ENCODE assay signal across 8 cellular contexts in genomic region chr15:75024102-75024636, GRCh38. TPM values are rescaled to one million over a fixed set of nuclear protein-coding genes. Genes with fewer than 3 reads are reported as not detected.
DNase-seq lines count a peak whose midpoint lies in the region; ATAC-seq and TF ChIP-seq lines count a peak whose summit lies in the region.

No MANE protein-coding gene starts in this region.

- H4K20me1 ChIP-seq in GM23338 (replicated peaks; ENCODE audit: insufficient read depth), result no peaks in the 10 kb centered on the region

- H3K27ac ChIP-seq in C4-2B (peak overlapping the region; percentile 93), GM23338 (ENCODE audit: low read depth) (no peak overlapping the region), SJCRH30 (peak overlapping the region; percentile 94), mucosa of rectum (ENCODE audit: low read depth in 2 of 2, low read length in 2 of 2) (peak overlapping the region in 1 of 2 donors; percentile 78)

- H3K4me1 ChIP-seq in GM23338 (ENCODE audit: insufficient read depth) (peaks cover 7% of the 10 kb centered on the region; the same call in 1 of the 2 replicates), SJCRH30 (no peaks in the 10 kb centered on the region), endocrine pancreas (ENCODE audit: control insufficient read depth, insufficient read depth, low read length) (no peaks in the 10 kb centered on the region), mucosa of rectum (ENCODE audit: control insufficient read depth in 2 of 2, insufficient read depth in 2 of 2, low read length in 2 of 2) (peaks cover 16 to 17% of the 10 kb centered on the region in 2 donors)

- H3K9me2 ChIP-seq in GM23338 (ENCODE audit: insufficient read depth), result no peaks in the 10 kb centered on the region

- H3K9me3 Mint-ChIP-seq in GM23338, result no peaks in the 10 kb centered on the region

- H3F3A ChIP-seq in GM23338 (replicated peaks; ENCODE audit: low read depth), result 0 out of 2 replicates have a peak, but pooled peaks cover 2% of the 10 kb centered on the region

- H3K4me1 Mint-ChIP-seq in GM23338, result peaks cover 23% of the 10 kb centered on the region

- H3K9me3 ChIP-seq in SJCRH30 (replicated peaks), result no peaks in the 10 kb centered on the region
- H3K9me3 ChIP-seq in endocrine pancreas (ENCODE audit: control insufficient read depth, low read length), result no peaks in the 10 kb centered on the region
- no peaks in the 10 kb centered on the region for H3K9me3 ChIP-seq in mucosa of rectum (ENCODE audit: control insufficient read depth in 2 of 2, low read length in 2 of 2)

- no peaks in the 10 kb centered on the region for H3K36me3 ChIP-seq in GM23338 (ENCODE audit: insufficient read depth)
- H3K36me3 ChIP-seq in SJCRH30, result no peaks in the 10 kb centered on the region
- H3K36me3 ChIP-seq in endocrine pancreas (ENCODE audit: control insufficient read depth, insufficient read depth, low read length), result no peaks in the 10 kb centered on the region
- H3K36me3 ChIP-seq in mucosa of rectum (ENCODE audit: control insufficient read depth in 2 of 2, insufficient read depth in 2 of 2, low read length in 2 of 2), result peaks cover 0 to 4% of the 10 kb centered on the region in 2 donors

- H3K79me2 ChIP-seq in GM23338 (replicated peaks; ENCODE audit: insufficient read depth), result peaks cover 14% of the 10 kb centered on the region

- H2AFZ ChIP-seq in GM23338, result peak overlapping the region; percentile 94

- H3K4me3 Mint-ChIP-seq in GM23338, result peak overlapping the region; percentile 94

- H3K27me3 ChIP-seq in GM23338 (ENCODE audit: insufficient read depth) (no peaks in the 10 kb centered on the region), SJCRH30 (no peaks in the 10 kb centered on the region), endocrine pancreas (ENCODE audit: control insufficient read depth, insufficient read depth, low read length) (no peaks in the 10 kb centered on the region), mucosa of rectum (ENCODE audit: control insufficient read depth in 2 of 2, insufficient read depth in 2 of 2, low read length in 2 of 2) (no peaks in the 10 kb centered on the region)

- no peak for TF ChIP-seq CTCF in C4-2B (conservative IDR thresholded peaks at IDR 0.05)
- no peak for TF ChIP-seq CTCF in GM23338 (conservative IDR thresholded peaks at IDR 0.05; ENCODE audit: low read depth in 2 of 2)

- H3K27me3 Mint-ChIP-seq in GM23338 (ENCODE audit: insufficient read depth, low read depth, poor library complexity), result peaks cover 16% of the 10 kb centered on the region

- DNase-seq in GM23338 (ENCODE audit: low spot score) (peak; percentile 31), SJCRH30 (peak; percentile 47 to 60), NCI-H187 (lab: John Stamatoyannopoulos, UW) (no peak)

- peaks cover 10% of the 10 kb centered on the region; the same call in 2 of the 3 replicates for H3K36me3 Mint-ChIP-seq in GM23338 (ENCODE audit: low read depth)

- H3K4me2 ChIP-seq in GM23338, result peak overlapping the region; percentile 100

- H3K4me3 ChIP-seq in GM23338 (peak overlapping the region; percentile 99), SJCRH30 (peak overlapping the region; percentile 97), endocrine pancreas (ENCODE audit: control insufficient read depth, insufficient read depth, low read length) (peak overlapping the region; percentile 73), mucosa of rectum (ENCODE audit: low read length in 2 of 2) (peak overlapping the region; percentile 95 to 97)

- peak overlapping the region; percentile 97 for H3K27ac Mint-ChIP-seq in GM23338

- peak overlapping the region; percentile 97 for H3K9ac ChIP-seq in endocrine pancreas (ENCODE audit: control insufficient read depth, insufficient read depth, low read length)
- peak overlapping the region; percentile 95 to 99 for H3K9ac ChIP-seq in mucosa of rectum (ENCODE audit: low read depth in 1 of 2, low read length in 2 of 2)

- peak; percentile 15 for ATAC-seq in GM23338
- no peak for ATAC-seq in GM19035 (IDR thresholded peaks at IDR 0.05; ENCODE audit: unreplicated experiment)
- no peak for ATAC-seq in HG02970 (IDR thresholded peaks at IDR 0.05; ENCODE audit: low FRiP score, unreplicated experiment)

TF ChIP-seq in GM23338, 12 proteins besides CTCF, POLR2A, EP300 and RAD21 (continues in another document):
- TF ChIP-seq JUNB (IDR thresholded peaks at IDR 0.05; ENCODE audit: unreplicated experiment) (no peak), CREB1 (CRISPR knock-in tag; IDR thresholded peaks at IDR 0.05; ENCODE audit: low read depth) (no peak), STAT1 (IDR thresholded peaks at IDR 0.05; ENCODE audit: unreplicated experiment) (no peak), EZH2phosphoT487 (IDR thresholded peaks at IDR 0.05; ENCODE audit: unreplicated experiment) (no peak), ZNF462 (CRISPR knock-in tag; IDR thresholded peaks at IDR 0.05) (no peak), ZNF331 (CRISPR knock-in tag; IDR thresholded peaks at IDR 0.05; ENCODE audit: low read depth) (no peak), POLR2AphosphoS5 (IDR thresholded peaks at IDR 0.05; ENCODE audit: low read depth) (no peak), EZH2 (IDR thresholded peaks at IDR 0.05; ENCODE audit: low read depth, unreplicated experiment) (no peak), ZNF114 (CRISPR knock-in tag; IDR thresholded peaks at IDR 0.05) (no peak), ETS1 (IDR thresholded peaks at IDR 0.05) (no peak)

RNA-seq across cellular contexts. Expression of gene PPCDC, which starts 0.8 kb away (rescaled TPM):
- total RNA-seq in GM23338 (2014; rRNA removed; shearing (Covaris generic)), result 40.2 and 42.8 TPM in 2 replicates
- polyA plus RNA-seq in GM23338 (2016; fragmentation: Nextera tagmentation; extraction: Ambion mirVana), result 17.8 and 22.1 TPM in 2 replicates
- total RNA-seq in SJCRH30 (2014; rRNA removed; shearing (Covaris generic)), result 21.5 and 25.5 TPM in 2 replicates

RNA-seq across cellular contexts. Expression of gene SCAMP5, which starts 28.8 kb away (rescaled TPM):
- 31.0 and 43.3 TPM in 2 replicates for total RNA-seq in GM23338 (2014; rRNA removed; shearing (Covaris generic))
- 12.8 and 12.9 TPM in 2 replicates for polyA plus RNA-seq in GM23338 (2016; fragmentation: Nextera tagmentation; extraction: Ambion mirVana)
- total RNA-seq in SJCRH30 (2014; rRNA removed; shearing (Covaris generic)), result 13.5 and 14.4 TPM in 2 replicates

Comparison
In these comparisons a context has a peak if more than half of its experiments do, and no peak if none do; other contexts are left out.
1. DNase-seq: peak in GM23338 (single experiment) and SJCRH30 (2 of 2); none in NCI-H187 (0 of 2).
2. Peak in every context shown above with its lines, with median percentiles within 50 percentile points of each other: H3K4me3 ChIP-seq.